ENCODE assay signal across 12 cellular contexts in the genomic region with DNA sequence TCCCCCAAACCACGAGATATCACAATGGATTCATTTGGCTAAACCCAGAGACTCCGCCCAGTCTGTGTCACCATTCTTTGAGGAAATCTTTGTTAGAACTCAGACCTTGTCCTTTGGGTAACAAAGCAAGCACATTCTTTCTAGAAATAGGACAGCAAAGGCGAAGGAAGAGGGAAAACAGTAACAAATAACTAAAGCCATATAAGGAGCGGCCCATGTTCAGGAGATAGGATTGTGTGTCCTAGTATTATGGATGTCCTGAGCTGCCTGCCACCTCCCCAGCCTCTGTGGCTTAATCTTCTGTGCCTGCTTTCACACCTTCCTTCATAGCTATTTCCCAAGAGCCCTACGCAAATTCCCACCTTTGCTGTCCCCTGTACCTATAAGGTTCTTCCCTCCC. TPM values are rescaled to one million over a fixed set of nuclear protein-coding genes. Genes with fewer than 3 reads are reported as not detected.
DNase-seq lines count a peak whose midpoint lies in the region; ATAC-seq, FAIRE-seq and TF ChIP-seq lines count a peak whose summit lies in the region.
"Had no signal": no experiment of that assay in that cellular context is flagged by ENCODE, and none has a peak within 500 bp of the region (broad histone marks: within the 10 kb centered on the region; RNA-seq: fewer than 3 reads in every experiment).

No MANE protein-coding gene starts in this region.

- H3K36me3 ChIP-seq in esophagus squamous epithelium, result no peaks in the 10 kb centered on the region

- no peak for TF ChIP-seq RAD21 in A549 (conservative IDR thresholded peaks at IDR 0.05 in 1 of 2, IDR thresholded peaks at IDR 0.05 in 1 of 2)

- H3K4me3 ChIP-seq in A549 (no peak overlapping the region), esophagus squamous epithelium (no peak overlapping the region)

- TF ChIP-seq CTCF in A549 (IDR thresholded peaks at IDR 0.05) (no peak), esophagus squamous epithelium (IDR thresholded peaks at IDR 0.05) (no peak), nephron (IDR thresholded peaks at IDR 0.05; ENCODE audit: unreplicated experiment in 3 of 3) (no peak)

- H3K27me3 ChIP-seq in esophagus squamous epithelium, result no peaks in the 10 kb centered on the region

- FAIRE-seq in A549 (lab: Jason Lieb, UNC), result no peak
- FAIRE-seq: A204.1 had no signal

- TF ChIP-seq POLR2A in A549 (IDR thresholded peaks at IDR 0.05; ENCODE audit: low read length) (no peak), esophagus squamous epithelium (IDR thresholded peaks at IDR 0.05) (no peak)

- H3K9me3 ChIP-seq in A549 (no peaks in the 10 kb centered on the region), esophagus squamous epithelium (no peaks in the 10 kb centered on the region)

- DNase-seq in A549 (ENCODE audit: low read depth in 1 of 2, low spot score in 1 of 2), result peak in 1 of 2 experiments; percentile 36
- peak; percentile 42 for DNase-seq in LoVo (ENCODE audit: low spot score)
- no peak for DNase-seq in esophagus squamous epithelium (lab: John Stamatoyannopoulos, UW)
- no peak for DNase-seq in SHP77 (lab: John Stamatoyannopoulos, UW)
- DNase-seq in NCI-H2227 treated with DMSO at 0.1 percent for 48 hours (lab: John Stamatoyannopoulos, UW), result no peak
- DNase-seq: activated T-cell treated with anti-CD3 and anti-CD28 coated beads, Interleukin-2, amount 50 U/mL, for 1 hour; NCI-H524; T-helper 17 cell had no signal

- H3K27ac ChIP-seq in A549 (peak overlapping the region; percentile 25 to 58; a peak in 4 of 6 replicates), esophagus squamous epithelium (peak overlapping the region in 3 of 4 donors; percentile 58 to 70 (median 62))

- H3K9me3 Mint-ChIP-seq in nephron, result peaks cover 4% of the 10 kb centered on the region

- CTCF ChIA-PET in A549 (lab: Yijun Ruan, JAX), result interaction anchor here (0.6 to 2.6 kb wide), 10 partner anchors 9 to 1241 kb away, joined by 3 to 21 read pairs (median 4); no protein-coding TSS in a partner anchor

- peak overlapping the region; percentile 79 for H3K4me2 ChIP-seq in A549

- ATAC-seq in A549 (peak in 1 of 2 experiments; percentile 42; a peak in 3 of 6 replicates), HG02759 (IDR thresholded peaks at IDR 0.05; ENCODE audit: unreplicated experiment) (no peak), GM18861 (IDR thresholded peaks at IDR 0.05; ENCODE audit: unreplicated experiment) (no peak)
- ATAC-seq: T-helper 17 cell had no signal

- TF ChIP-seq EP300 in A549 (IDR thresholded peaks at IDR 0.05), result no peak

- WGBS in A549 (ENCODE audit: missing lambda C conversion rate), result 60% methylated on average over 5 of the region's 5 CpGs
- 65 to 70% methylated on average over 5 of the region's 5 CpGs for whole genome bisulfite sequencing in esophagus squamous epithelium, 2 donors

- POLR2A ChIA-PET in A549 (lab: Yijun Ruan, JAX), result no interaction called here

- no peaks in the 10 kb centered on the region for H3K36me3 Mint-ChIP-seq in nephron (ENCODE audit: low read depth)

- peaks cover 57% of the 10 kb centered on the region for H3K4me1 ChIP-seq in A549
- peaks cover 0 to 35% (median 7%) of the 10 kb centered on the region in 3 donors for H3K4me1 ChIP-seq in esophagus squamous epithelium

- peak overlapping the region; percentile 82 to 87 (median 84) for H3K27ac Mint-ChIP-seq in nephron
- H3K27ac Mint-ChIP-seq: T-helper 17 cell had no signal

- intact Hi-C loops in esophagus squamous epithelium (cut with DNase I), result no loop called here

- peak overlapping the region in 1 of 3 experiments; percentile 46 for H3K4me3 Mint-ChIP-seq in nephron
- H3K4me3 Mint-ChIP-seq: T-helper 17 cell had no signal

- no peaks in the 10 kb centered on the region for H3K27me3 Mint-ChIP-seq in nephron (ENCODE audit: low read depth)

- peaks cover 52% of the 10 kb centered on the region for H3K4me1 Mint-ChIP-seq in nephron

TF ChIP-seq in A549, 52 proteins besides CTCF, POLR2A, EP300 and RAD21:
- TF ChIP-seq MAZ (IDR thresholded peaks at IDR 0.05; ENCODE audit: borderline replicate concordance, low read depth, low read length) (no peak), TFCP2L1 (CRISPR knock-in tag; IDR thresholded peaks at IDR 0.05) (no peak), ZNF302 (CRISPR knock-in tag; IDR thresholded peaks at IDR 0.05) (no peak), FOSL2 (IDR thresholded peaks at IDR 0.05) (no peak), FOSL2 (CRISPR knock-in tag; IDR thresholded peaks at IDR 0.05) (no peak), RCOR1 (IDR thresholded peaks at IDR 0.05; ENCODE audit: low read depth, low read length) (no peak)

RNA-seq across cellular contexts. Expression of a gene that starts 59.9 kb away (rescaled TPM):
- polyA plus RNA-seq in A549 (2011; rRNA removed) (80.4 and 81.1 TPM in 2 replicates), A549 (2017; fragmentation: RNase III; extraction: RNeasy Plus Mini Kit Qiagen cat#74134 plus additional on column Dnase treatment) (31.9 to 39.4 TPM (median 33.5 TPM) in 3 replicates)
- polyA plus RNA-seq in A549 (2012; cell fraction: cytosol; rRNA removed), result 15.8 and 18.6 TPM in 2 replicates
- polyA plus RNA-seq in A549 (2012; cell fraction: nucleus; rRNA removed), result 46.7 and 59.5 TPM in 2 replicates
- 207 and 228 TPM in 2 replicates for polyA minus RNA-seq in A549 (2011; rRNA and poly(A)+ RNA removed)
- 10 to 100 TPM; 18.3 to 55.3 (median 29.8) TPM for total RNA-seq in esophagus squamous epithelium
